In genomic region chr3:175144368-175144767, GRCh38 we compare ENCODE assay signal across 21 cellular contexts.
"Had no signal": no experiment of that assay in that cellular context is flagged by ENCODE, and none has a peak within 500 bp of the region (broad histone marks: within the 10 kb centered on the region; RNA-seq: fewer than 3 reads in every experiment).

No MANE protein-coding gene starts in this region.

- H3K9me2 ChIP-seq: SK-N-SH had no signal

- H3K36me3 ChIP-seq: MG63 had no signal

- H3K4me3 ChIP-seq: MG63 had no signal

- H3K9me3 ChIP-seq: SK-N-SH had no signal

- H3K27me3 ChIP-seq: MG63 had no signal

- ATAC-seq: Panc1, T-cell had no signal

- H3K9ac ChIP-seq: SK-N-SH had no signal

- H3K27ac ChIP-seq: RWPE1 had no signal

- H3K4me2 ChIP-seq: SK-N-SH had no signal

- DNase-seq: Karpas-422, KG1, MG63, NCI-H1092, NCI-H1105 treated with DMSO at 0.1 percent for 48 hours, NCI-H1417 treated with DMSO at 0.1 percent for 48 hours, NCI-H146, NCI-H1694 treated with DMSO at 0.1 percent for 48 hours, NCI-H1930, NCI-H2081, NCI-H2107, NCI-H2227 treated with DMSO at 0.1 percent for 48 hours, NCI-H524, NCI-H526 treated with DMSO at 0.1 percent for 48 hours, NCI-H748 treated with DMSO at 0.1 percent for 48 hours, SHP77, SK-N-SH, SW 1271, T-cell had no signal
